ENCODE assay signal across 1 cellular context in the genomic region with DNA sequence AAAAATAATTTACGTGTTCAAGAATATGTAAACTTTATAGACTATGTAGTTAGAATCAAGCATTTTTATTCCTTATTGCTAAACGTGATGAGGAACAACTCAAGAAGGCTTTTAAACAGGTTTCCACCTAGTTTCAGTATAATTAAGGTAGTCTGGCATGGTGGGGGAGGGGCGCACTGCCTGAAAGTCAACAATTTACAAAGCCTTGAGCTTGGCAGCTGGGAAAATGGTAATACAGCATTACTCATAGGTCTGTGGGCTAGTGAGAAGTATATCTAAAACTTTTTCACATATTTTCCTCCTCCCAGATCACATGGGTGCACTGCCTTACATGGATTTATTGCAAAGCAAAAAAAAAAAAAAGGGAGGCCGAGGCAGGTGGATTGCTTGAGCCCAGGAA.
TF ChIP-seq lines count a peak whose summit lies in the region.

No MANE protein-coding gene starts in this region.

TF ChIP-seq in WTC11, 78 proteins besides CTCF, POLR2A, EP300 and RAD21 (continued from another document):
- TF ChIP-seq, protein P1, sequence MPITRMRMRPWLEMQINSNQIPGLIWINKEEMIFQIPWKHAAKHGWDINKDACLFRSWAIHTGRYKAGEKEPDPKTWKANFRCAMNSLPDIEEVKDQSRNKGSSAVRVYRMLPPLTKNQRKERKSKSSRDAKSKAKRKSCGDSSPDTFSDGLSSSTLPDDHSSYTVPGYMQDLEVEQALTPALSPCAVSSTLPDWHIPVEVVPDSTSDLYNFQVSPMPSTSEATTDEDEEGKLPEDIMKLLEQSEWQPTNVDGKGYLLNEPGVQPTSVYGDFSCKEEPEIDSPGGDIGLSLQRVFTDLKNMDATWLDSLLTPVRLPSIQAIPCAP (CRISPR knock-in tag; IDR thresholded peaks at IDR 0.05) = no peak
- TF ChIP-seq, protein P2, sequence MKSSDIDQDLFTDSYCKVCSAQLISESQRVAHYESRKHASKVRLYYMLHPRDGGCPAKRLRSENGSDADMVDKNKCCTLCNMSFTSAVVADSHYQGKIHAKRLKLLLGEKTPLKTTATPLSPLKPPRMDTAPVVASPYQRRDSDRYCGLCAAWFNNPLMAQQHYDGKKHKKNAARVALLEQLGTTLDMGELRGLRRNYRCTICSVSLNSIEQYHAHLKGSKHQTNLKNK (CRISPR knock-in tag; IDR thresholded peaks at IDR 0.05) = no peak
- TF ChIP-seq CREM (CRISPR knock-in tag; IDR thresholded peaks at IDR 0.05) = no peak
- TF ChIP-seq JAZF1 (CRISPR knock-in tag; IDR thresholded peaks at IDR 0.05) = no peak
- no peak for TF ChIP-seq CBFB (CRISPR knock-in tag; IDR thresholded peaks at IDR 0.05; ENCODE audit: low read depth)
- TF ChIP-seq, protein P3, sequence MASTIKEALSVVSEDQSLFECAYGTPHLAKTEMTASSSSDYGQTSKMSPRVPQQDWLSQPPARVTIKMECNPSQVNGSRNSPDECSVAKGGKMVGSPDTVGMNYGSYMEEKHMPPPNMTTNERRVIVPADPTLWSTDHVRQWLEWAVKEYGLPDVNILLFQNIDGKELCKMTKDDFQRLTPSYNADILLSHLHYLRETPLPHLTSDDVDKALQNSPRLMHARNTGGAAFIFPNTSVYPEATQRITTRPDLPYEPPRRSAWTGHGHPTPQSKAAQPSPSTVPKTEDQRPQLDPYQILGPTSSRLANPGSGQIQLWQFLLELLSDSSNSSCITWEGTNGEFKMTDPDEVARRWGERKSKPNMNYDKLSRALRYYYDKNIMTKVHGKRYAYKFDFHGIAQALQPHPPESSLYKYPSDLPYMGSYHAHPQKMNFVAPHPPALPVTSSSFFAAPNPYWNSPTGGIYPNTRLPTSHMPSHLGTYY (CRISPR knock-in tag; IDR thresholded peaks at IDR 0.05) = no peak
